8 cellular contexts compared by ENCODE assay signal in the genomic region with DNA sequence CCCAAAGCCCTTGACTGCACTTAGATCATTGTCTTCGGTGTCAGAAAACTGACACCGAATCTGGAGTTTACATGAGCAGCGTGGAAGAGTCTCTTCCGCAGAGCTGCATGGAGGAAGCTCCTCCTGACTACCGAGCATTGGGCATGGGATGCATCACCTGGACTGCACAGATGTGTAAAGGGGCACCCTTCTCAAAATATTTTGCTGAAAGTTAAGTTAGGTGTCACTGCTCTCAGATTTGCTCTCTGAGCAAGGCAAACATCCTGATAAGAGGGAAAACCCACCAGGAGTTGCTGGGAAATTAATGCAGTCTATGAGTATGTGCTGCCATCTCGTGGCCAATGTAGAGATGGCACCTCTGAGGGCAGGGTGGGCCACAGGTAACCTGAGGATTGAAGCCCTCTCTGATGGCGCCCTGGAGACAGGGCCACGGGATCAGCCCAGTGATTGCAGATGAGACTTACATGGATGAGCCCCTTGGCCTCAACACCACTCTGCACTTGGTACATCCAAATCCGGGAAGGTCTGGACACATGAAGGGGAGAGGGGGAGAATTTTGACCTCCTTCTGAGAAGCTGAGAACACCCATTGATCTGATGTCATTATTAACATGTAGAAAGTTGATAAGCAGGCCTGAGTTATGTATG.
A peak's percentile ranks its signal among the peaks of the same experiment; 100 is the strongest.
DNase-seq lines count a peak whose midpoint lies in the region; ATAC-seq, FAIRE-seq and TF ChIP-seq lines count a peak whose summit lies in the region.

No MANE protein-coding gene starts in this region.

- no peak for TF ChIP-seq EP300 in A549 (IDR thresholded peaks at IDR 0.05)

- no peaks in the 10 kb centered on the region for H4K20me1 ChIP-seq in neural progenitor cell (ENCODE audit: low read depth)

- TF ChIP-seq RAD21 in A549 (conservative IDR thresholded peaks at IDR 0.05 in 1 of 2, IDR thresholded peaks at IDR 0.05 in 1 of 2), result peak; percentile 86 to 87

- H3K4me1 ChIP-seq in A549 (no peaks in the 10 kb centered on the region), neural progenitor cell (no peaks in the 10 kb centered on the region)

- H3K9me3 Mint-ChIP-seq in activated T-cell treated with anti-CD3 and anti-CD28 coated beads, Interleukin-2, amount 50 U/mL, for 24 hours, result peaks cover 3% of the 10 kb centered on the region
- peaks cover 3% of the 10 kb centered on the region for H3K9me3 Mint-ChIP-seq in neural progenitor cell

- no peaks in the 10 kb centered on the region for H3K27me3 ChIP-seq in neural progenitor cell

- H3K79me2 ChIP-seq in neural progenitor cell (ENCODE audit: low read depth), result no peaks in the 10 kb centered on the region

- H3K9ac ChIP-seq in neural progenitor cell, result no peak overlapping the region

- H3K27ac Mint-ChIP-seq in activated T-cell treated with anti-CD3 and anti-CD28 coated beads, Interleukin-2, amount 50 U/mL, for 24 hours, result no peak overlapping the region
- H3K27ac Mint-ChIP-seq in neural progenitor cell, result no peak overlapping the region

- H3K4me1 Mint-ChIP-seq in activated T-cell treated with anti-CD3 and anti-CD28 coated beads, Interleukin-2, amount 50 U/mL, for 24 hours (ENCODE audit: low read depth), result no peaks in the 10 kb centered on the region
- H3K4me1 Mint-ChIP-seq in neural progenitor cell, result no peaks in the 10 kb centered on the region

- no peaks in the 10 kb centered on the region for H3F3A ChIP-seq in neural progenitor cell (ENCODE audit: low read depth)

- H3K36me3 ChIP-seq in neural progenitor cell, result no peaks in the 10 kb centered on the region

- DNase-seq in A549 (ENCODE audit: low read depth in 1 of 2, low spot score in 1 of 2) (peak; percentile 36 to 38), NCI-H774 (lab: John Stamatoyannopoulos, UW) (peak; percentile 6), fibroblast of peridontal ligament (ENCODE audit: extremely low read depth) (peak; percentile 59), neural progenitor cell (ENCODE audit: low spot score) (peak; percentile 70), substantia nigra (lab: John Stamatoyannopoulos, UW) (peak in 41 of 49 donors; percentile 2 to 62 (median 26))
- peak; percentile 76 for DNase-seq in activated T-cell treated with anti-CD3 and anti-CD28 coated beads, Interleukin-2, amount 50 U/mL, for 24 hours

- H3K4me3 Mint-ChIP-seq in activated T-cell treated with anti-CD3 and anti-CD28 coated beads, Interleukin-2, amount 50 U/mL, for 24 hours, result no peak overlapping the region
- no peak overlapping the region for H3K4me3 Mint-ChIP-seq in neural progenitor cell

- peak overlapping the region; percentile 22; the same call in 1 of the 3 replicates for H3K4me3 ChIP-seq in A549
- H3K4me3 ChIP-seq in neural progenitor cell, result peak overlapping the region; percentile 33

- H3K4me2 ChIP-seq in A549 (peak overlapping the region; percentile 77), neural progenitor cell (peak overlapping the region; percentile 64)

- H3K27ac ChIP-seq in A549, result peak overlapping the region in 1 of 2 experiments; percentile 28; a peak in 1 of 6 replicates
- H3K27ac ChIP-seq in neural progenitor cell, result no peak overlapping the region
- no peak overlapping the region for H3K27ac ChIP-seq in substantia nigra (ENCODE audit: low read depth, low read length, poor library complexity, severe bottlenecking)

- 0 out of 3 replicates have a peak, but pooled peaks cover 4% of the 10 kb centered on the region for H3K9me3 ChIP-seq in A549
- no peaks in the 10 kb centered on the region for H3K9me3 ChIP-seq in neural progenitor cell (ENCODE audit: low read depth)

- ATAC-seq in A549 (peak; percentile 65 to 94; a peak in 5 of 6 replicates), GM18499 (IDR thresholded peaks at IDR 0.05; ENCODE audit: insufficient read depth, unreplicated experiment) (peak; percentile 51), HG02981 (IDR thresholded peaks at IDR 0.05; ENCODE audit: unreplicated experiment) (peak; percentile 75)

- peaks cover 15% of the 10 kb centered on the region for H3K27me3 Mint-ChIP-seq in activated T-cell treated with anti-CD3 and anti-CD28 coated beads, Interleukin-2, amount 50 U/mL, for 24 hours
- H3K27me3 Mint-ChIP-seq in neural progenitor cell (ENCODE audit: insufficient read depth, low read depth), result no peaks in the 10 kb centered on the region

- POLR2A ChIA-PET in A549 (lab: Yijun Ruan, JAX), result no interaction called here

- peak; percentile 83 for TF ChIP-seq CTCF in A549 (IDR thresholded peaks at IDR 0.05)
- TF ChIP-seq CTCF in neural progenitor cell (IDR thresholded peaks at IDR 0.05), result peak; percentile 97

- no peak for TF ChIP-seq POLR2A in A549 (IDR thresholded peaks at IDR 0.05; ENCODE audit: low read length)

- H3K36me3 Mint-ChIP-seq in activated T-cell treated with anti-CD3 and anti-CD28 coated beads, Interleukin-2, amount 50 U/mL, for 24 hours (ENCODE audit: low read depth), result no peaks in the 10 kb centered on the region
- no peaks in the 10 kb centered on the region for H3K36me3 Mint-ChIP-seq in neural progenitor cell

- no peak for FAIRE-seq in A549 (lab: Jason Lieb, UNC)

- CTCF ChIA-PET in A549 (lab: Yijun Ruan, JAX), result interaction anchor here (0.5 to 3.2 kb wide), 30 partner anchors 10 to 852 kb away, joined by 3 to 54 read pairs (median 3); no protein-coding TSS in a partner anchor

- 26% methylated on average over 6 of the region's 9 CpGs for WGBS in A549 (ENCODE audit: missing lambda C conversion rate)

- peak overlapping the region; percentile 90 for H2AFZ ChIP-seq in neural progenitor cell (replicated peaks)

TF ChIP-seq in A549, 52 proteins besides CTCF, POLR2A, EP300 and RAD21:
- peak; percentile 77 for TF ChIP-seq SMC3 (IDR thresholded peaks at IDR 0.05)
- no peak for TF ChIP-seq MAZ (IDR thresholded peaks at IDR 0.05; ENCODE audit: borderline replicate concordance, low read depth, low read length)

Comparison
In these comparisons a context has a peak if more than half of its experiments do, and no peak if none do; other contexts are left out.
1. DNase-seq: peak in every context shown above with its lines; median percentile 76 in activated T-cell treated with anti-CD3 and anti-CD28 coated beads, Interleukin-2, amount 50 U/mL, for 24 hours; 70 in neural progenitor cell; 59 in fibroblast of peridontal ligament; 37 in A549; 26 in substantia nigra; 6 in NCI-H774.